ENCODE assay signal across 30 cellular contexts in genomic region chr3:98726084-98726483, GRCh38. TPM values are rescaled to one million over a fixed set of nuclear protein-coding genes. Genes with fewer than 3 reads are reported as not detected.
A peak's percentile ranks its signal among the peaks of the same experiment; 100 is the strongest.
DNase-seq lines count a peak whose midpoint lies in the region; FAIRE-seq and TF ChIP-seq lines count a peak whose summit lies in the region.
"Had no signal": no experiment of that assay in that cellular context is flagged by ENCODE, and none has a peak within 500 bp of the region (broad histone marks: within the 10 kb centered on the region; RNA-seq: fewer than 3 reads in every experiment).

No MANE protein-coding gene starts in this region.

- H4K20me1 ChIP-seq in astrocyte (ENCODE audit: insufficient read depth, low read length) = no peaks in the 10 kb centered on the region
- H4K20me1 ChIP-seq in keratinocyte (ENCODE audit: control insufficient read depth, extremely low read depth, insufficient read depth, low read length) = no peaks in the 10 kb centered on the region

- H2AFZ ChIP-seq in astrocyte (ENCODE audit: low read depth, low read length) (no peak overlapping the region), keratinocyte (ENCODE audit: control insufficient read depth, low read length) (no peak overlapping the region)
- H2AFZ ChIP-seq: GM23338 had no signal

- H3K4me3 Mint-ChIP-seq in HFFc6 (no peak overlapping the region), astrocyte (ENCODE audit: unreplicated experiment) (no peak overlapping the region)
- H3K4me3 Mint-ChIP-seq in activated CD4-positive, alpha-beta memory T cell treated with anti-CD3 and anti-CD28 coated beads, Interleukin-2, amount 10 ng/mL, durations not matched to agents 7 days and 5 days = no peak overlapping the region
- H3K4me3 Mint-ChIP-seq: activated CD8-positive, alpha-beta T cell treated with anti-CD3 and anti-CD28 coated beads, Interleukin-2, amount 10 ng/mL, durations not matched to agents 7 days and 5 days; GM23338; natural killer cell treated with Interleukin-12 subunit alpha and Interleukin-12 subunit beta and Interleukin-15 and Interleukin-18, amount 100 ng/mL, for 72 hours; stimulated activated naive CD8-positive, alpha-beta T cell treated with anti-CD3 and anti-CD28 coated beads, Interleukin-15, Interleukin-2, amounts not matched to agents 100 ng/mL and 50 ng/mL, for 24 hours had no signal

- FAIRE-seq in astrocyte (lab: Jason Lieb, UNC) = peak; percentile 58
- FAIRE-seq in keratinocyte (lab: Jason Lieb, UNC) = peak; percentile 36

- H3K36me3 Mint-ChIP-seq in HFFc6 (ENCODE audit: low read depth) = no peaks in the 10 kb centered on the region
- no peaks in the 10 kb centered on the region for H3K36me3 Mint-ChIP-seq in astrocyte (ENCODE audit: low read depth, unreplicated experiment)
- H3K36me3 Mint-ChIP-seq in activated CD4-positive, alpha-beta memory T cell treated with anti-CD3 and anti-CD28 coated beads, Interleukin-2, amount 10 ng/mL, durations not matched to agents 7 days and 5 days (ENCODE audit: low read depth) = no peaks in the 10 kb centered on the region
- H3K36me3 Mint-ChIP-seq: activated naive CD4-positive, alpha-beta T cell treated with anti-CD3 and anti-CD28 coated beads, Interleukin-2, amount 50 U/mL, for 72 hours; natural killer cell treated with Interleukin-12 subunit alpha and Interleukin-12 subunit beta and Interleukin-15 and Interleukin-18, amount 100 ng/mL, for 72 hours had no signal

- H3K36me3 ChIP-seq in astrocyte (ENCODE audit: insufficient read depth, low read length) (no peaks in the 10 kb centered on the region), keratinocyte (ENCODE audit: control insufficient read depth in 2 of 2, extremely low read depth in 1 of 2, insufficient read depth in 2 of 2, low read length in 2 of 2) (no peaks in the 10 kb centered on the region)
- H3K36me3 ChIP-seq: SJSA1, thoracic aorta, vagina had no signal

- H3K4me1 ChIP-seq in astrocyte (ENCODE audit: insufficient read depth, low read length) (peaks cover 6% of the 10 kb centered on the region), keratinocyte (ENCODE audit: control insufficient read depth, extremely low read depth, insufficient read depth, low read length) (peaks cover 13% of the 10 kb centered on the region)
- H3K4me1 ChIP-seq: SJSA1, vagina had no signal

- H3K4me2 ChIP-seq in astrocyte (ENCODE audit: low read length) (no peak overlapping the region), keratinocyte (ENCODE audit: control insufficient read depth, extremely low read depth, insufficient read depth, low read depth, low read length) (no peak overlapping the region)
- H3K4me2 ChIP-seq: GM23338 had no signal

- H3K9me1 ChIP-seq in keratinocyte (ENCODE audit: control insufficient read depth, extremely low read depth, insufficient read depth, low read length) = no peaks in the 10 kb centered on the region

- no peak overlapping the region for H3K27ac Mint-ChIP-seq in HFFc6
- H3K27ac Mint-ChIP-seq in astrocyte (ENCODE audit: unreplicated experiment) = no peak overlapping the region
- H3K27ac Mint-ChIP-seq in activated CD4-positive, alpha-beta memory T cell treated with anti-CD3 and anti-CD28 coated beads, Interleukin-2, amount 10 ng/mL, durations not matched to agents 7 days and 5 days = no peak overlapping the region
- H3K27ac Mint-ChIP-seq: activated CD8-positive, alpha-beta T cell treated with anti-CD3 and anti-CD28 coated beads, Interleukin-2, amount 10 ng/mL, durations not matched to agents 7 days and 5 days; activated naive CD4-positive, alpha-beta T cell treated with anti-CD3 and anti-CD28 coated beads, Interleukin-2, amount 50 U/mL, for 72 hours; GM23338; natural killer cell treated with Interleukin-12 subunit alpha and Interleukin-12 subunit beta and Interleukin-15 and Interleukin-18, amount 100 ng/mL, for 72 hours; stimulated activated naive CD8-positive, alpha-beta T cell treated with anti-CD3 and anti-CD28 coated beads, Interleukin-15, Interleukin-2, amounts not matched to agents 100 ng/mL and 50 ng/mL, for 24 hours had no signal

- dilution Hi-C loops in keratinocyte (cut with MboI; ENCODE audit: extremely low pct_ligation_motif_present, low sequenced_read_pairs) = no loop called here

- H3K27me3 Mint-ChIP-seq in HFFc6 (ENCODE audit: insufficient read depth) (peaks cover 19% of the 10 kb centered on the region), astrocyte (ENCODE audit: low read depth, unreplicated experiment) (peaks cover 4% of the 10 kb centered on the region)
- peaks cover 47% of the 10 kb centered on the region for H3K27me3 Mint-ChIP-seq in activated CD4-positive, alpha-beta memory T cell treated with anti-CD3 and anti-CD28 coated beads, Interleukin-2, amount 10 ng/mL, durations not matched to agents 7 days and 5 days

- H3K9me3 ChIP-seq in astrocyte (ENCODE audit: insufficient read depth, low read depth, low read length) (no peaks in the 10 kb centered on the region), keratinocyte (ENCODE audit: control insufficient read depth, low read depth, low read length) (no peaks in the 10 kb centered on the region)
- H3K9me3 ChIP-seq: mucosa of descending colon, SJSA1, thoracic aorta, vagina had no signal

- CTCF ChIA-PET in activated CD4-positive, alpha-beta memory T cell treated with anti-CD3 and anti-CD28 coated beads, Interleukin-2, amount 10 ng/mL, durations not matched to agents 7 days and 5 days (lab: Charles Lee) = interaction anchor here (1.2 kb wide), 1 partner anchor 124 kb away, joined by 3 read pairs; no protein-coding TSS in a partner anchor

- H3K27me3 ChIP-seq in astrocyte (ENCODE audit: insufficient read depth, low read length) (no peaks in the 10 kb centered on the region), keratinocyte (ENCODE audit: control insufficient read depth, extremely low read depth, insufficient read depth, low read length) (no peaks in the 10 kb centered on the region)
- H3K27me3 ChIP-seq: dorsolateral prefrontal cortex, vagina had no signal

- DNase-seq in AG08395 (ENCODE audit: low spot score) = peak; percentile 19
- peak; percentile 33 for DNase-seq in HFFc6
- peak; percentile 78 for DNase-seq in astrocyte (ENCODE audit: low read depth)
- no peak for DNase-seq in keratinocyte (ENCODE audit: low read depth, low spot score)
- no peak for DNase-seq in NCI-H345 (lab: John Stamatoyannopoulos, UW)
- no peak for DNase-seq in SK-N-DZ (ENCODE audit: low spot score)
- no peak for DNase-seq in activated CD4-positive, alpha-beta memory T cell treated with anti-CD3 and anti-CD28 coated beads, Interleukin-2, amount 10 ng/mL, durations not matched to agents 7 days and 5 days
- no peak for DNase-seq in NOMO-1 treated with DMSO at 0.1 percent for 48 hours (lab: John Stamatoyannopoulos, UW; ENCODE audit: unreplicated experiment)
- DNase-seq: activated CD4-positive, alpha-beta T cell treated with anti-CD3 and anti-CD28 coated beads for 1 hour; activated CD8-positive, alpha-beta T cell treated with anti-CD3 and anti-CD28 coated beads, Interleukin-2, amount 10 ng/mL, durations not matched to agents 7 days and 5 days; activated T-cell treated with anti-CD3 and anti-CD28 coated beads for 4 hours; aorta; cerebellar nuclear complex; DMS79; dorsolateral prefrontal cortex; mucosa of descending colon; NCI-H1105; NCI-H2029 treated with DMSO at 0.1 percent for 48 hours; NCI-H774; RPMI8226 had no signal

- no peaks in the 10 kb centered on the region for H3K9me3 Mint-ChIP-seq in HFFc6
- H3K9me3 Mint-ChIP-seq in astrocyte (ENCODE audit: unreplicated experiment) = no peaks in the 10 kb centered on the region
- no peaks in the 10 kb centered on the region for H3K9me3 Mint-ChIP-seq in activated CD4-positive, alpha-beta memory T cell treated with anti-CD3 and anti-CD28 coated beads, Interleukin-2, amount 10 ng/mL, durations not matched to agents 7 days and 5 days
- H3K9me3 Mint-ChIP-seq: activated naive CD4-positive, alpha-beta T cell treated with anti-CD3 and anti-CD28 coated beads, Interleukin-2, amount 50 U/mL, for 72 hours; GM23338; natural killer cell treated with Interleukin-12 subunit alpha and Interleukin-12 subunit beta and Interleukin-15 and Interleukin-18, amount 100 ng/mL, for 72 hours; stimulated activated naive CD8-positive, alpha-beta T cell treated with anti-CD3 and anti-CD28 coated beads, Interleukin-15, Interleukin-2, amounts not matched to agents 100 ng/mL and 50 ng/mL, for 24 hours had no signal

- H3K4me3 ChIP-seq in astrocyte (ENCODE audit: insufficient read depth, low read depth, low read length) = no peak overlapping the region
- H3K4me3 ChIP-seq in keratinocyte (ENCODE audit: control insufficient read depth in 2 of 3, extremely low read depth in 1 of 3, insufficient read depth in 2 of 3, low read depth in 1 of 3, low read length in 3 of 3) = no peak overlapping the region
- H3K4me3 ChIP-seq: dorsolateral prefrontal cortex, GM23338, lung, mucosa of descending colon, SJSA1, thoracic aorta, vagina had no signal

- H3K4me1 Mint-ChIP-seq in HFFc6 (ENCODE audit: low read depth) = peaks cover 5% of the 10 kb centered on the region; the same call in 1 of the 2 replicates
- peaks cover 3% of the 10 kb centered on the region for H3K4me1 Mint-ChIP-seq in astrocyte (ENCODE audit: low read depth, unreplicated experiment)
- H3K4me1 Mint-ChIP-seq in activated CD4-positive, alpha-beta memory T cell treated with anti-CD3 and anti-CD28 coated beads, Interleukin-2, amount 10 ng/mL, durations not matched to agents 7 days and 5 days = no peaks in the 10 kb centered on the region

- TF ChIP-seq CTCF in HFFc6 (IDR thresholded peaks at IDR 0.05) = no peak
- no peak for TF ChIP-seq CTCF in astrocyte (IDR thresholded peaks at IDR 0.05; ENCODE audit: insufficient read depth, low read depth, low read length)
- TF ChIP-seq CTCF in keratinocyte (optimal IDR thresholded peaks at IDR 0.05 in 1 of 3, IDR thresholded peaks at IDR 0.05 in 1 of 3, conservative IDR thresholded peaks at IDR 0.05 in 1 of 3; ENCODE audit: extremely low read depth in 1 of 3, insufficient read depth in 2 of 3, low read length in 3 of 3) = no peak

- H3K79me2 ChIP-seq in astrocyte (ENCODE audit: insufficient read depth, low read length) (no peaks in the 10 kb centered on the region), keratinocyte (ENCODE audit: control insufficient read depth, insufficient read depth, low read length) (no peaks in the 10 kb centered on the region)

- H3K9ac ChIP-seq in astrocyte (ENCODE audit: low read length) = no peak overlapping the region
- H3K9ac ChIP-seq in keratinocyte (ENCODE audit: control insufficient read depth, extremely low read depth, insufficient read depth, low read length) = no peak overlapping the region

- POLR2A ChIA-PET in activated CD4-positive, alpha-beta memory T cell treated with anti-CD3 and anti-CD28 coated beads, Interleukin-2, amount 10 ng/mL, durations not matched to agents 7 days and 5 days (lab: Charles Lee) = no interaction called here

- H3K27ac ChIP-seq in astrocyte (ENCODE audit: low read depth, low read length) (no peak overlapping the region), keratinocyte (ENCODE audit: control insufficient read depth, insufficient read depth, low read length) (no peak overlapping the region)
- H3K27ac ChIP-seq: C4-2B, dorsolateral prefrontal cortex, SJSA1, thoracic aorta, vagina had no signal

RNA-seq across cellular contexts. Expression of gene ST3GAL6, which starts 37.1 kb away (rescaled TPM):
- total RNA-seq in HFFc6 (2021; fragmentation: NEBNext Ultra II Directional; extraction: Animal tissue kit (Norgen Biotek cat#: 25700)) = not detected
- total RNA-seq in astrocyte = 4.4 and 4.8 TPM in 2 replicates
- polyA plus RNA-seq in keratinocyte = 1.8 to 5.3 TPM (median 4.0 TPM) in 3 replicates
- polyA plus RNA-seq in keratinocyte (2011; ENCODE audit: low read depth) = 14.4 TPM
- polyA plus RNA-seq in keratinocyte (2011; cell fraction: cytosol; rRNA removed) = 1.2 and 2.7 TPM in 2 replicates
- 4.3 and 5.2 TPM in 2 replicates for polyA plus RNA-seq in keratinocyte (2011; cell fraction: nucleus; rRNA removed)
- polyA plus RNA-seq in keratinocyte (2012; ENCODE audit: low replicate concordance) = 2.4 and 8.6 TPM in 2 replicates
- 0.56 to 4.3 TPM (median 1.5 TPM) in 3 replicates for polyA minus RNA-seq in keratinocyte
- polyA minus RNA-seq in keratinocyte (2011; cell fraction: cytosol; rRNA and poly(A)+ RNA removed) = 5.2 TPM
- 3.1 and 5.4 TPM in 2 replicates for polyA minus RNA-seq in keratinocyte (2011; cell fraction: nucleus; rRNA and poly(A)+ RNA removed)
- 39.2 and 43.0 TPM in 2 replicates for polyA plus RNA-seq in SK-N-DZ (2014; cell fraction: cytosol; rRNA removed)
- polyA plus RNA-seq in SK-N-DZ (2014; cell fraction: nucleus; rRNA removed) = 52.6 and 56.4 TPM in 2 replicates
- not detected for total RNA-seq in activated CD4-positive, alpha-beta memory T cell treated with anti-CD3 and anti-CD28 coated beads, Interleukin-2, amount 10 ng/mL, durations not matched to agents 7 days and 5 days
- total RNA-seq: activated CD8-positive, alpha-beta T cell treated with anti-CD3 and anti-CD28 coated beads, Interleukin-2, amount 10 ng/mL, durations not matched to agents 7 days and 5 days; natural killer cell treated with Interleukin-12 subunit alpha and Interleukin-12 subunit beta and Interleukin-15 and Interleukin-18, amount 100 ng/mL, for 72 hours; SJSA1; T-helper 1 cell treated with Interleukin-12 subunit alpha and Interleukin-12 subunit beta and Interleukin-4 antibody, amounts not matched to agents 30 ng/mL and 1 ng/mL, for 36 hours had no signal

Comparison
In these comparisons a context has a peak if more than half of its experiments do, and no peak if none do; other contexts are left out.
1. DNase-seq: peak in AG08395 (single experiment), HFFc6 (single experiment) and astrocyte (single experiment); none in keratinocyte (single experiment), NCI-H345 (single experiment), SK-N-DZ (single experiment), activated CD4-positive, alpha-beta memory T cell treated with anti-CD3 and anti-CD28 coated beads, Interleukin-2, amount 10 ng/mL, durations not matched to agents 7 days and 5 days (single experiment) and NOMO-1 treated with DMSO at 0.1 percent for 48 hours (single experiment).